Comparison of ENCODE assay signal across 33 cellular contexts in genomic region chr18:39007523-39007922, GRCh38.
"Had no signal": no experiment of that assay in that cellular context is flagged by ENCODE, and none has a peak within 500 bp of the region (broad histone marks: within the 10 kb centered on the region; RNA-seq: fewer than 3 reads in every experiment).

No MANE protein-coding gene starts in this region.

- H3K27ac ChIP-seq: adrenal gland, ascending aorta, body of pancreas, brain microvascular endothelial cell, breast epithelium, cardiac muscle cell had no signal

- H3K4me1 ChIP-seq: adrenal gland, ascending aorta, body of pancreas, breast epithelium had no signal

- ATAC-seq: activated naive CD4-positive, alpha-beta T cell treated with anti-CD3 and anti-CD28 coated beads, Interleukin-2, amount 50 U/mL, for 72 hours; activated naive CD8-positive, alpha-beta T cell treated with anti-CD3 and anti-CD28 coated beads, Interleukin-2, amount 50 U/mL, for 24 hours; activated T-cell treated with anti-CD3 and anti-CD28 coated beads, Interleukin-2, amount 50 U/mL, for 4 hours; activated T-cell treated with anti-CD3 and anti-CD28 coated beads, Interleukin-2, amount 50 U/mL, for 72 hours; activated T-helper 17 cell treated with anti-CD3 and anti-CD28 coated beads, Interleukin-2, amount 50 U/mL, for 72 hours; body of pancreas had no signal

- H3K36me3 ChIP-seq: adrenal gland, ascending aorta, brain microvascular endothelial cell, breast epithelium, cardiac muscle cell had no signal

- DNase-seq: activated effector memory CD4-positive, alpha-beta T cell treated with anti-CD3 and anti-CD28 coated beads, Interleukin-2, amount 50 U/mL, for 16 hours; activated effector memory CD4-positive, alpha-beta T cell treated with Interleukin-2 at 50 U/mL for 16 hours; activated gamma-delta T cell; activated gamma-delta T cell treated with Interleukin-2 at 50 U/mL for 16 hours; activated naive CD4-positive, alpha-beta T cell; activated naive CD4-positive, alpha-beta T cell treated with anti-CD3 and anti-CD28 coated beads for 36 hours; activated naive CD4-positive, alpha-beta T cell treated with anti-CD3 and anti-CD28 coated beads, Interleukin-2, amount 10 ng/mL, durations not matched to agents 7 days and 5 days; activated naive CD4-positive, alpha-beta T cell treated with anti-CD3 and anti-CD28 coated beads, Interleukin-2, amount 50 U/mL, for 16 hours; activated naive CD4-positive, alpha-beta T cell treated with Interleukin-2 at 50 U/mL for 16 hours; activated naive CD8-positive, alpha-beta T cell treated with anti-CD3 and anti-CD28 coated beads for 36 hours; activated naive CD8-positive, alpha-beta T cell treated with anti-CD3 and anti-CD28 coated beads, Interleukin-2, amount 10 ng/mL, durations not matched to agents 7 days and 5 days; activated naive CD8-positive, alpha-beta T cell treated with anti-CD3 and anti-CD28 coated beads, Interleukin-2, amount 50 U/mL, for 24 hours; activated T-cell treated with anti-CD3 and anti-CD28 coated beads for 4 hours; activated T-cell treated with anti-CD3 and anti-CD28 coated beads, Interleukin-2, amount 50 U/mL, for 1 hour; activated T-cell treated with anti-CD3 and anti-CD28 coated beads, Interleukin-2, amount 50 U/mL, for 24 hours; activated T-cell treated with anti-CD3 and anti-CD28 coated beads, Interleukin-2, amount 50 U/mL, for 4 hours; activated T-cell treated with anti-CD3 and anti-CD28 coated beads, Interleukin-2, amount 50 U/mL, for 48 hours; activated T-cell treated with anti-CD3 and anti-CD28 coated beads, Interleukin-2, amount 50 U/mL, for 72 hours; adrenal gland; amniotic stem cell; amygdala; anterior cingulate cortex; aorta; body of pancreas; brain microvascular endothelial cell; caudate nucleus; central memory CD4-positive, alpha-beta T cell; cerebellar nuclear complex had no signal

- H3K4me3 ChIP-seq: adrenal gland, ascending aorta, body of pancreas, breast epithelium, cardiac muscle cell had no signal

- H3K27me3 ChIP-seq: adrenal gland, ascending aorta, body of pancreas, brain microvascular endothelial cell, breast epithelium, cardiac muscle cell had no signal

- H3K9me3 ChIP-seq: adrenal gland, ascending aorta, body of pancreas had no signal
